In genomic region chr1:107689157-107689556, GRCh38 we compare ENCODE assay signal across 15 cellular contexts.
A peak's percentile ranks its signal among the peaks of the same experiment; 100 is the strongest.
DNase-seq lines count a peak whose midpoint lies in the region; ATAC-seq and TF ChIP-seq lines count a peak whose summit lies in the region.
"Had no signal": no experiment of that assay in that cellular context is flagged by ENCODE, and none has a peak within 500 bp of the region (broad histone marks: within the 10 kb centered on the region; RNA-seq: fewer than 3 reads in every experiment).

No MANE protein-coding gene starts in this region.

- no peak overlapping the region for H3K9ac ChIP-seq in adipocyte (ENCODE audit: low read length)

- H3K27me3 Mint-ChIP-seq in activated naive CD8-positive, alpha-beta T cell treated with anti-CD3 and anti-CD28 coated beads, Interleukin-2, amount 50 U/mL, for 24 hours = no peaks in the 10 kb centered on the region
- H3K27me3 Mint-ChIP-seq in CD8-positive, alpha-beta memory T cell = peaks cover 0 to 3% of the 10 kb centered on the region in 2 donors
- H3K27me3 Mint-ChIP-seq: activated naive CD4-positive, alpha-beta T cell treated with anti-CD3 and anti-CD28 coated beads, Interleukin-2, amount 50 U/mL, for 24 hours had no signal

- H3K9me3 Mint-ChIP-seq in activated naive CD8-positive, alpha-beta T cell treated with anti-CD3 and anti-CD28 coated beads, Interleukin-2, amount 50 U/mL, for 24 hours = no peaks in the 10 kb centered on the region
- H3K9me3 Mint-ChIP-seq in CD8-positive, alpha-beta memory T cell = no peaks in the 10 kb centered on the region
- H3K9me3 Mint-ChIP-seq: activated naive CD4-positive, alpha-beta T cell treated with anti-CD3 and anti-CD28 coated beads, Interleukin-2, amount 50 U/mL, for 24 hours had no signal

- no peak for TF ChIP-seq POLR2A in stomach (IDR thresholded peaks at IDR 0.05)
- TF ChIP-seq POLR2A in Peyer's patch (IDR thresholded peaks at IDR 0.05) = no peak

- no peak overlapping the region for H3K4me3 Mint-ChIP-seq in activated naive CD8-positive, alpha-beta T cell treated with anti-CD3 and anti-CD28 coated beads, Interleukin-2, amount 50 U/mL, for 24 hours
- no peak overlapping the region for H3K4me3 Mint-ChIP-seq in CD8-positive, alpha-beta memory T cell
- H3K4me3 Mint-ChIP-seq: activated naive CD4-positive, alpha-beta T cell treated with anti-CD3 and anti-CD28 coated beads, Interleukin-2, amount 50 U/mL, for 24 hours had no signal

- H3K4me3 ChIP-seq in adipocyte (ENCODE audit: low read length) (no peak overlapping the region), stomach (no peak overlapping the region), Peyer's patch (no peak overlapping the region)
- H3K4me3 ChIP-seq in CD8-positive, alpha-beta memory T cell (ENCODE audit: low read length) = no peak overlapping the region

- H3K27me3 ChIP-seq in adipocyte (replicated peaks; ENCODE audit: control insufficient read depth, insufficient read depth, low read length) (no peaks in the 10 kb centered on the region), stomach (no peaks in the 10 kb centered on the region), Peyer's patch (no peaks in the 10 kb centered on the region)
- H3K27me3 ChIP-seq in CD8-positive, alpha-beta memory T cell (ENCODE audit: insufficient read depth, low read length, poor library complexity, severe bottlenecking) = no peaks in the 10 kb centered on the region

- no peaks in the 10 kb centered on the region for H3K4me1 Mint-ChIP-seq in activated naive CD8-positive, alpha-beta T cell treated with anti-CD3 and anti-CD28 coated beads, Interleukin-2, amount 50 U/mL, for 24 hours
- H3K4me1 Mint-ChIP-seq in CD8-positive, alpha-beta memory T cell = no peaks in the 10 kb centered on the region
- H3K4me1 Mint-ChIP-seq: activated naive CD4-positive, alpha-beta T cell treated with anti-CD3 and anti-CD28 coated beads, Interleukin-2, amount 50 U/mL, for 24 hours had no signal

- no peaks in the 10 kb centered on the region for H3K4me1 ChIP-seq in adipocyte (ENCODE audit: control insufficient read depth, insufficient read depth, low read length)
- peaks cover 0 to 15% (median 5%) of the 10 kb centered on the region in 4 donors for H3K4me1 ChIP-seq in stomach
- H3K4me1 ChIP-seq in Peyer's patch = no peaks in the 10 kb centered on the region
- H3K4me1 ChIP-seq in CD8-positive, alpha-beta memory T cell (ENCODE audit: insufficient read depth, low read length) = no peaks in the 10 kb centered on the region

- TF ChIP-seq EP300 in stomach (IDR thresholded peaks at IDR 0.05) = no peak

- no peak overlapping the region for H3K27ac ChIP-seq in stomach
- H3K27ac ChIP-seq in Peyer's patch = peak overlapping the region in 1 of 4 donors; percentile 13
- no peak overlapping the region for H3K27ac ChIP-seq in CD8-positive, alpha-beta memory T cell (ENCODE audit: low read depth, low read length)
- H3K27ac ChIP-seq: C4-2B had no signal

- TF ChIP-seq CTCF in stomach (IDR thresholded peaks at IDR 0.05) (no peak), Peyer's patch (IDR thresholded peaks at IDR 0.05) (no peak)

- no peak overlapping the region for H3K27ac Mint-ChIP-seq in activated naive CD8-positive, alpha-beta T cell treated with anti-CD3 and anti-CD28 coated beads, Interleukin-2, amount 50 U/mL, for 24 hours
- no peak overlapping the region for H3K27ac Mint-ChIP-seq in CD8-positive, alpha-beta memory T cell
- H3K27ac Mint-ChIP-seq: activated naive CD4-positive, alpha-beta T cell treated with anti-CD3 and anti-CD28 coated beads, Interleukin-2, amount 50 U/mL, for 24 hours had no signal

- POLR2A ChIA-PET in HEK293T (lab: Yijun Ruan, JAX) = no interaction called here
- POLR2A ChIA-PET in CD8-positive, alpha-beta memory T cell (lab: Charles Lee) = no interaction called here

- intact Hi-C loops in stomach (cut with DNase I; ENCODE audit: low total_unique reads) = no loop called here

- 13 to 55% (median 39%) methylated on average over 1 of the region's 1 CpG for WGBS in stomach, 5 donors

- H3K9me3 ChIP-seq in adipocyte (ENCODE audit: control insufficient read depth, low read length) (no peaks in the 10 kb centered on the region), stomach (no peaks in the 10 kb centered on the region), Peyer's patch (no peaks in the 10 kb centered on the region)
- H3K9me3 ChIP-seq in CD8-positive, alpha-beta memory T cell (ENCODE audit: low read length) = no peaks in the 10 kb centered on the region

- no peak for ATAC-seq in activated naive CD8-positive, alpha-beta T cell treated with anti-CD3 and anti-CD28 coated beads, Interleukin-2, amount 50 U/mL, for 24 hours

- DNase-seq in HEK293T (ENCODE audit: extremely low spot score) (no peak), adipocyte (ENCODE audit: low read depth) (peak; percentile 82), islet precursor cell (peak; percentile 82), stomach (peak; percentile 43), Peyer's patch (no peak), NCI-H2196 (lab: John Stamatoyannopoulos, UW; ENCODE audit: unreplicated experiment) (no peak)
- DNase-seq in activated naive CD8-positive, alpha-beta T cell treated with anti-CD3 and anti-CD28 coated beads, Interleukin-2, amount 50 U/mL, for 24 hours = no peak
- no peak for DNase-seq in CD8-positive, alpha-beta memory T cell
- DNase-seq: central memory CD4-positive, alpha-beta T cell; NCI-H1105 treated with DMSO at 0.1 percent for 48 hours; retina; stimulated activated CD4-positive, alpha-beta T cell treated with anti-CD3 and anti-CD28 coated beads, Interleukin-4, amount 100 ng/mL, for 4 hours; stimulated activated naive CD4-positive, alpha-beta T cell treated with Interleukin-2 at 50 U/mL for 16 hours had no signal

- H3K36me3 Mint-ChIP-seq in activated naive CD8-positive, alpha-beta T cell treated with anti-CD3 and anti-CD28 coated beads, Interleukin-2, amount 50 U/mL, for 24 hours (ENCODE audit: low read depth) = peaks cover 1% of the 10 kb centered on the region
- peaks cover 4 to 7% (median 7%) of the 10 kb centered on the region in 3 donors for H3K36me3 Mint-ChIP-seq in CD8-positive, alpha-beta memory T cell

- H3K36me3 ChIP-seq in adipocyte (ENCODE audit: control insufficient read depth, insufficient read depth, low read length, severe bottlenecking) = no peaks in the 10 kb centered on the region
- H3K36me3 ChIP-seq in stomach = no peaks in the 10 kb centered on the region
- H3K36me3 ChIP-seq in Peyer's patch = no peaks in the 10 kb centered on the region
- no peaks in the 10 kb centered on the region for H3K36me3 ChIP-seq in CD8-positive, alpha-beta memory T cell (ENCODE audit: insufficient read depth, low read length)

- CTCF ChIA-PET in HEK293T (lab: Yijun Ruan, JAX) = interaction anchor here (0.6 to 1.7 kb wide), 2 partner anchors 20 to 59 kb away, joined by 3 to 5 read pairs; no protein-coding TSS in a partner anchor
- CTCF ChIA-PET in CD8-positive, alpha-beta memory T cell (lab: Charles Lee) = no interaction called here

TF ChIP-seq in HEK293T, 16 proteins besides CTCF, POLR2A, EP300 and RAD21:
- no peak for TF ChIP-seq LEF1 (IDR thresholded peaks at IDR 0.05; ENCODE audit: borderline replicate concordance)
- TF ChIP-seq ZNF384 (IDR thresholded peaks at IDR 0.05) = peak; percentile 87
- no peak for TF ChIP-seq TARDBP (IDR thresholded peaks at IDR 0.05)
- TF ChIP-seq PKNOX1 (IDR thresholded peaks at IDR 0.05) = no peak
- TF ChIP-seq CTBP1 (IDR thresholded peaks at IDR 0.05; ENCODE audit: borderline replicate concordance) = 0 out of 2 replicates have a peak, but pooled peaks have one; percentile 7
- TF ChIP-seq BHLHE40 (IDR thresholded peaks at IDR 0.05; ENCODE audit: borderline replicate concordance) = no peak
- no peak for TF ChIP-seq ELF4 (IDR thresholded peaks at IDR 0.05)
- TF ChIP-seq FOXA1 (IDR thresholded peaks at IDR 0.05) = no peak
- no peak for TF ChIP-seq FOXM1 (IDR thresholded peaks at IDR 0.05; ENCODE audit: borderline replicate concordance)
- TF ChIP-seq FOXK2 (IDR thresholded peaks at IDR 0.05) = no peak
- TF ChIP-seq NFRKB (IDR thresholded peaks at IDR 0.05) = no peak
- peak; percentile 20; the same call in 1 of the 2 replicates for TF ChIP-seq L3MBTL2 (conservative IDR thresholded peaks at IDR 0.05)
- TF ChIP-seq SP1 (IDR thresholded peaks at IDR 0.05) = no peak
- TF ChIP-seq SUZ12 (IDR thresholded peaks at IDR 0.05) = no peak
- peak; percentile 91; the same call in 1 of the 2 replicates for TF ChIP-seq HDGF (IDR thresholded peaks at IDR 0.05; ENCODE audit: borderline replicate concordance)
- no peak for TF ChIP-seq ARNT (IDR thresholded peaks at IDR 0.05)

Comparison
In these comparisons a context has a peak if more than half of its experiments do, and no peak if none do; other contexts are left out.
1. DNase-seq: peak in adipocyte (single experiment), islet precursor cell (single experiment) and stomach (single experiment); none in HEK293T (single experiment), Peyer's patch (0 of 3), activated naive CD8-positive, alpha-beta T cell treated with anti-CD3 and anti-CD28 coated beads, Interleukin-2, amount 50 U/mL, for 24 hours (single experiment), CD8-positive, alpha-beta memory T cell (0 of 5) and NCI-H2196 (single experiment).